1 cellular context compared by ENCODE assay signal in genomic region chr4:52588771-52589591, GRCh38.
TF ChIP-seq lines count a peak whose summit lies in the region.

No MANE protein-coding gene starts in this region.

TF ChIP-seq in IMR-90, 13 proteins besides CTCF, POLR2A, EP300 and RAD21 (continued from another document):
- TF ChIP-seq USF2 (IDR thresholded peaks at IDR 0.05; ENCODE audit: low read depth, low read length) = 0 out of 2 replicates have a peak, but pooled peaks have one; percentile 15
- TF ChIP-seq RCOR1 (IDR thresholded peaks at IDR 0.05; ENCODE audit: insufficient replicate concordance, low read length) = no peak
- TF ChIP-seq FOS (IDR thresholded peaks at IDR 0.05; ENCODE audit: low read depth, low read length) = peak; percentile 78
- no peak; the same call in 1 of the 2 replicates for TF ChIP-seq MAFK (IDR thresholded peaks at IDR 0.05; ENCODE audit: low read depth, low read length)
- TF ChIP-seq RFX5 (IDR thresholded peaks at IDR 0.05; ENCODE audit: low read depth, low read length) = no peak
